1 cellular context compared by ENCODE assay signal in genomic region chr1:218324226-218324580, GRCh38.
TF ChIP-seq lines count a peak whose summit lies in the region.

No MANE protein-coding gene starts in this region.

TF ChIP-seq in SK-N-SH treated with all-trans-retinoic acid at 6 μM for 48 hours, 23 proteins besides CTCF, POLR2A, EP300 and RAD21 (continued from another document):
- TF ChIP-seq PATZ1 (CRISPR knock-in tag; IDR thresholded peaks at IDR 0.05; ENCODE audit: borderline replicate concordance) (no peak), POU6F1 (CRISPR knock-in tag; IDR thresholded peaks at IDR 0.05; ENCODE audit: borderline replicate concordance, low read depth) (no peak), CREB5 (CRISPR knock-in tag; IDR thresholded peaks at IDR 0.05; ENCODE audit: low read depth) (no peak), TCF4 (CRISPR knock-in tag; IDR thresholded peaks at IDR 0.05; ENCODE audit: borderline replicate concordance) (no peak), ISL1 (CRISPR knock-in tag; IDR thresholded peaks at IDR 0.05) (no peak), RARB (CRISPR knock-in tag; IDR thresholded peaks at IDR 0.05) (no peak), ZFP3 (CRISPR knock-in tag; IDR thresholded peaks at IDR 0.05) (no peak), ZFP30 (CRISPR knock-in tag; IDR thresholded peaks at IDR 0.05) (no peak), ZNF8 (CRISPR knock-in tag; IDR thresholded peaks at IDR 0.05) (no peak), ZC3H10 (CRISPR knock-in tag; IDR thresholded peaks at IDR 0.05) (no peak)
TF ChIP-seq in SK-N-SH treated with all-trans-retinoic acid at 6 μM for 48 hours: peak in this region for 0.
